9 cellular contexts compared by ENCODE assay signal in genomic region chr12:26845984-26846383, GRCh38. TPM values are rescaled to one million over a fixed set of nuclear protein-coding genes. Genes with fewer than 3 reads are reported as not detected.
A peak's percentile ranks its signal among the peaks of the same experiment; 100 is the strongest.
DNase-seq lines count a peak whose midpoint lies in the region; ATAC-seq, FAIRE-seq and TF ChIP-seq lines count a peak whose summit lies in the region.
"Had no signal": no experiment of that assay in that cellular context is flagged by ENCODE, and none has a peak within 500 bp of the region (broad histone marks: within the 10 kb centered on the region; RNA-seq: fewer than 3 reads in every experiment).

No MANE protein-coding gene starts in this region.

- TF ChIP-seq POLR2A in GM12891 (IDR thresholded peaks at IDR 0.05; ENCODE audit: low read depth, low read length) = no peak

- FAIRE-seq in GM12891 (lab: Jason Lieb, UNC) = peak; percentile 88
- FAIRE-seq in D721Med (lab: Jason Lieb, UNC) = no peak

- TF ChIP-seq CTCF in OCI-LY3 (IDR thresholded peaks at IDR 0.05; ENCODE audit: low read depth, low read length) (no peak), fibroblast of villous mesenchyme (IDR thresholded peaks at IDR 0.05; ENCODE audit: insufficient read depth, low read depth, low read length) (no peak), parathyroid adenoma (IDR thresholded peaks at IDR 0.05) (no peak), D721Med (IDR thresholded peaks at IDR 0.05; ENCODE audit: insufficient read depth, missing control alignments) (no peak)

- H3K4me1 ChIP-seq in OCI-LY3 (ENCODE audit: low read length) = peaks cover 18% of the 10 kb centered on the region
- peaks cover 14% of the 10 kb centered on the region for H3K4me1 ChIP-seq in parathyroid adenoma

- H2AFZ ChIP-seq in OCI-LY3 (ENCODE audit: low read depth, low read length) (peak overlapping the region; percentile 64), parathyroid adenoma (peak overlapping the region; percentile 6)

- H4K20me1 ChIP-seq in OCI-LY3 (ENCODE audit: insufficient read depth, low read length) = no peaks in the 10 kb centered on the region

- H3K27me3 ChIP-seq in OCI-LY3 (ENCODE audit: low read depth, low read length) (no peaks in the 10 kb centered on the region), parathyroid adenoma (ENCODE audit: control insufficient read depth, insufficient read depth, low read length) (no peaks in the 10 kb centered on the region)

- no peak for ATAC-seq in GM21619 (IDR thresholded peaks at IDR 0.05; ENCODE audit: unreplicated experiment)

- H3K27ac ChIP-seq in OCI-LY3 (ENCODE audit: low read length) = peak overlapping the region; percentile 67
- H3K27ac ChIP-seq in parathyroid adenoma = peak overlapping the region; percentile 92

- peak overlapping the region; percentile 65 for H3K4me3 ChIP-seq in OCI-LY3 (ENCODE audit: low read length)
- no peak overlapping the region for H3K4me3 ChIP-seq in fibroblast of villous mesenchyme (ENCODE audit: low read depth, low read length)
- H3K4me3 ChIP-seq in parathyroid adenoma (ENCODE audit: low read depth, low read length) = peak overlapping the region; percentile 40

- DNase-seq in GM12891 (ENCODE audit: insufficient read length, low spot score) (no peak), fibroblast of villous mesenchyme (ENCODE audit: low read depth) (peak; percentile 99), GM19238 (ENCODE audit: insufficient read length, low spot score) (no peak), D721Med (ENCODE audit: insufficient read length, low spot score) (no peak)
- no peak for DNase-seq in effector CD4-positive, alpha-beta T cell
- DNase-seq: posterior cingulate gyrus had no signal

- H3K36me3 ChIP-seq in OCI-LY3 (replicated peaks; ENCODE audit: low read depth, low read length) (no peaks in the 10 kb centered on the region), parathyroid adenoma (ENCODE audit: control insufficient read depth, insufficient read depth, low read length) (no peaks in the 10 kb centered on the region)

- peak overlapping the region; percentile 81 for H3K4me2 ChIP-seq in OCI-LY3 (ENCODE audit: low read length)
- peak overlapping the region; percentile 61 for H3K4me2 ChIP-seq in parathyroid adenoma (ENCODE audit: low read length)

- H3K9ac ChIP-seq in OCI-LY3 (ENCODE audit: low read length) (peak overlapping the region; percentile 43), parathyroid adenoma (no peak overlapping the region)

- H3K9me3 ChIP-seq in OCI-LY3 (ENCODE audit: insufficient read depth, low read length) = no peaks in the 10 kb centered on the region
- no peaks in the 10 kb centered on the region for H3K9me3 ChIP-seq in parathyroid adenoma (ENCODE audit: control insufficient read depth, low read length)

- H3K79me2 ChIP-seq in OCI-LY3 (ENCODE audit: low read length) (no peaks in the 10 kb centered on the region), parathyroid adenoma (no peaks in the 10 kb centered on the region)

TF ChIP-seq in GM12891, 5 proteins besides CTCF, POLR2A, EP300 and RAD21:
- TF ChIP-seq TAF1 (IDR thresholded peaks at IDR 0.05; ENCODE audit: low read depth, low read length) = no peak
- no peak for TF ChIP-seq PAX5 (IDR thresholded peaks at IDR 0.05; ENCODE audit: insufficient read depth, low read length, severe bottlenecking)
- TF ChIP-seq SPI1 (IDR thresholded peaks at IDR 0.05; ENCODE audit: low read depth, low read length) = no peak
- TF ChIP-seq POLR2AphosphoS5 (IDR thresholded peaks at IDR 0.05; ENCODE audit: low read depth, low read length) = no peak
- TF ChIP-seq POU2F2 (IDR thresholded peaks at IDR 0.05; ENCODE audit: low read depth, low read length) = no peak

RNA-seq across cellular contexts. Expression of gene ITPR2, which starts 13.0 kb away (rescaled TPM):
- polyA plus RNA-seq in GM12891 (2012; ENCODE audit: low read depth, missing spikeins) = 20.7 TPM
- 56.0 and 77.7 TPM in 2 replicates for total RNA-seq in fibroblast of villous mesenchyme
